9 cellular contexts compared by ENCODE assay signal in genomic region chr6:161417712-161418457, GRCh38.
DNase-seq lines count a peak whose midpoint lies in the region; ATAC-seq and TF ChIP-seq lines count a peak whose summit lies in the region.
"Had no signal": no experiment of that assay in that cellular context is flagged by ENCODE, and none has a peak within 500 bp of the region (broad histone marks: within the 10 kb centered on the region; RNA-seq: fewer than 3 reads in every experiment).

No MANE protein-coding gene starts in this region.

- intact Hi-C loops in sigmoid colon (cut with DNase I): loop anchor here (2.0 kb wide), 1 partner anchor 277 kb away; no protein-coding TSS in a partner anchor

- no peaks in the 10 kb centered on the region for H3K9me3 ChIP-seq in sigmoid colon

- no peaks in the 10 kb centered on the region for H3K27me3 ChIP-seq in sigmoid colon

- TF ChIP-seq POLR2A in sigmoid colon (IDR thresholded peaks at IDR 0.05): no peak

- 48 to 55% methylated on average over 8 of the region's 8 CpGs for WGBS in sigmoid colon, 2 donors

- DNase-seq in NCI-H2171 treated with DMSO at 0.1 percent for 48 hours (lab: John Stamatoyannopoulos, UW): peak; percentile 82
- peak; percentile 93 for DNase-seq in fibroblast of pulmonary artery (ENCODE audit: low read depth)
- peak; percentile 70 for DNase-seq in sigmoid colon
- no peak for DNase-seq in NK-92 (lab: John Stamatoyannopoulos, UW; ENCODE audit: unreplicated experiment)
- DNase-seq in activated CD4-positive, alpha-beta T cell treated with anti-CD3 and anti-CD28 coated beads, Interleukin-2, amount 50 U/mL, for 1 hour: no peak
- DNase-seq in putamen (ENCODE audit: low spot score): no peak
- DNase-seq: activated gamma-delta T cell had no signal

- TF ChIP-seq EP300 in sigmoid colon (IDR thresholded peaks at IDR 0.05): no peak

- H3K4me1 ChIP-seq in sigmoid colon: peaks cover 0 to 17% (median 3%) of the 10 kb centered on the region in 4 donors

- no peak overlapping the region for H3K4me3 ChIP-seq in fibroblast of pulmonary artery (replicated peaks; ENCODE audit: low read depth, low read length)
- no peak overlapping the region for H3K4me3 ChIP-seq in sigmoid colon

- TF ChIP-seq CTCF in fibroblast of pulmonary artery (IDR thresholded peaks at IDR 0.05; ENCODE audit: low read length, missing control alignments): no peak
- TF ChIP-seq CTCF in sigmoid colon (IDR thresholded peaks at IDR 0.05): no peak

- H3K27ac ChIP-seq in sigmoid colon: peak overlapping the region in 3 of 4 donors; percentile 4 to 52 (median 39)

- ATAC-seq in GM18867 (IDR thresholded peaks at IDR 0.05; ENCODE audit: unreplicated experiment) (peak; percentile 9), HG03521 (IDR thresholded peaks at IDR 0.05; ENCODE audit: unreplicated experiment) (no peak)

- H3K36me3 ChIP-seq in sigmoid colon: no peaks in the 10 kb centered on the region

Comparison
In these comparisons a context has a peak if more than half of its experiments do, and no peak if none do; other contexts are left out.
1. DNase-seq: peak in NCI-H2171 treated with DMSO at 0.1 percent for 48 hours (single experiment), fibroblast of pulmonary artery (single experiment) and sigmoid colon (single experiment); none in NK-92 (single experiment), activated CD4-positive, alpha-beta T cell treated with anti-CD3 and anti-CD28 coated beads, Interleukin-2, amount 50 U/mL, for 1 hour (single experiment) and putamen (single experiment).